In genomic region chr6:111845441-111845871, GRCh38 we compare ENCODE assay signal across 8 cellular contexts. TPM values are rescaled to one million over a fixed set of nuclear protein-coding genes. Genes with fewer than 3 reads are reported as not detected.
A peak's percentile ranks its signal among the peaks of the same experiment; 100 is the strongest.
DNase-seq lines count a peak whose midpoint lies in the region; ATAC-seq and TF ChIP-seq lines count a peak whose summit lies in the region.

No MANE protein-coding gene starts in this region.

- TF ChIP-seq CTCF in GM13976 (IDR thresholded peaks at IDR 0.05; ENCODE audit: borderline replicate concordance, control extremely low read depth, extremely low read depth, insufficient read depth, missing control alignments) (no peak), heart left ventricle (IDR thresholded peaks at IDR 0.05) (no peak)

- ATAC-seq in GM21381 (IDR thresholded peaks at IDR 0.05; ENCODE audit: unreplicated experiment) (peak; percentile 44), HG03469 (IDR thresholded peaks at IDR 0.05; ENCODE audit: unreplicated experiment) (peak; percentile 41), heart left ventricle (no peak)

- no peaks in the 10 kb centered on the region for H3K27me3 ChIP-seq in iPS-20b (ENCODE audit: insufficient read depth, low read length)
- H3K27me3 ChIP-seq in heart left ventricle = no peaks in the 10 kb centered on the region

- in situ Hi-C loops in GM13976 (cut with MboI; ENCODE audit: low sequenced_read_pairs, unreplicated experiment) = no loop called here

- no peak for TF ChIP-seq POLR2A in heart left ventricle (IDR thresholded peaks at IDR 0.05)

- H3K36me3 ChIP-seq in iPS-20b (ENCODE audit: insufficient read depth, low read depth, low read length) = no peaks in the 10 kb centered on the region
- H3K36me3 ChIP-seq in heart left ventricle = peaks cover 0 to 7% (median 0%) of the 10 kb centered on the region in 9 donors

- peaks cover 56% of the 10 kb centered on the region for H3K4me1 ChIP-seq in iPS-20b (ENCODE audit: insufficient read depth, low read length)
- peaks cover 12 to 100% (median 94%) of the 10 kb centered on the region in 12 donors for H3K4me1 ChIP-seq in heart left ventricle

- intact Hi-C loops in heart left ventricle (cut with DNase I) = no loop called here

- H3K4me3 ChIP-seq in iPS-20b (ENCODE audit: low read length) (0 out of 2 replicates have a peak overlapping the region, but pooled peaks have one; percentile 3), heart left ventricle (no peak overlapping the region)

- H3K27ac ChIP-seq in iPS-20b (ENCODE audit: low read length) (no peak overlapping the region), heart left ventricle (peak overlapping the region in 5 of 12 donors; percentile 7 to 84 (median 37))

- H3K9ac ChIP-seq in iPS-20b (ENCODE audit: low read depth, low read length) = no peak overlapping the region

- H3K9me3 ChIP-seq in iPS-20b (ENCODE audit: insufficient read depth, low read depth, low read length) = no peaks in the 10 kb centered on the region
- no peaks in the 10 kb centered on the region for H3K9me3 ChIP-seq in heart left ventricle

- DNase-seq in GM13976 (ENCODE audit: low spot score) (peak; percentile 62), NCI-H82 treated with DMSO at 0.1 percent for 48 hours (lab: John Stamatoyannopoulos, UW; ENCODE audit: unreplicated experiment) (no peak), D341Med (ENCODE audit: low spot score) (no peak), hippocampal formation (lab: John Stamatoyannopoulos, UW) (no peak), heart left ventricle (no peak)

- WGBS in heart left ventricle, 4 donors = 76 to 82% (median 77%) methylated on average over 8 of the region's 8 CpGs

RNA-seq across cellular contexts. Expression of gene FYN, which starts 27.8 kb away (rescaled TPM):
- total RNA-seq in heart left ventricle = 10 to 100 TPM; 28.1 to 72.4 (median 56.6) TPM
- polyA plus RNA-seq in heart left ventricle = 10 to 100 TPM; 14.7 to 29.4 TPM

Comparison
In these comparisons a context has a peak if more than half of its experiments do, and no peak if none do; other contexts are left out.
1. ATAC-seq: peak in GM21381 (single experiment) and HG03469 (single experiment); none in heart left ventricle (0 of 4).